15 cellular contexts compared by ENCODE assay signal in the genomic region with DNA sequence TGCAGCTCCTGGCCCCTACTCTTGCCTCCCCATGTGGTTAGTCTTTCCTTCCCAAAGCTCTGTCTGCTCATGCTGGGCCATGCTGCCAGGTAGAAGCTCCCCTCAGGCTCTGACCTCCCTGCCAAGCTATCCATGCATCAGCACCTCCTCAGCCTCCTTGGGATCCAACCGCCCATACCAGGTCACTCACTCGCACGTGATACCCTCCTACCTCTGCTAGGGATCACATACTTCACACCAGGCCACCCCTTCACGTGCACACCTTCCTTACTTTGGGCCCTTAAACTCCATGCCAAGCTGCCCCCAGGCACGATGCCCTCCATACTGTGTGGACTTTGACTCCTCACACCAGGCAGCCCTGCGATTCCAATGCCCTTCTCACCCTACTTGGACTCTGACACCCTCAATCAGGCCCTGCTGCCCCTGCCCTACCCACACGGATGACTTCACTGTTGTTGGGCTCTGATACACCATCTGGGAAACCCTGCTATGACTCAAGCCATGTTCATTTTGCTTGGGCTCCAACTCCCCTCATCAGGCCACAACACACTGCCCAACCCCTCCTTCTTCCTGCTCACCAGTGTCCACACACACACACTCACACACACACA. TPM values are rescaled to one million over a fixed set of nuclear protein-coding genes. Genes with fewer than 3 reads are reported as not detected.
DNase-seq lines count a peak whose midpoint lies in the region; ATAC-seq, FAIRE-seq and TF ChIP-seq lines count a peak whose summit lies in the region.
"Had no signal": no experiment of that assay in that cellular context is flagged by ENCODE, and none has a peak within 500 bp of the region (broad histone marks: within the 10 kb centered on the region; RNA-seq: fewer than 3 reads in every experiment).

No MANE protein-coding gene starts in this region.

- H3K27me3 Mint-ChIP-seq in WTC11 (ENCODE audit: low read depth) = no peaks in the 10 kb centered on the region

- H3K27ac ChIP-seq in foreskin keratinocyte (no peak overlapping the region), aorta (ENCODE audit: low read depth in 1 of 2, low read length in 2 of 2) (no peak overlapping the region)

- H3K27me3 ChIP-seq in foreskin keratinocyte = no peaks in the 10 kb centered on the region
- H3K27me3 ChIP-seq in aorta (ENCODE audit: control insufficient read depth in 1 of 2, insufficient read depth in 2 of 2, low read length in 1 of 2) = no peaks in the 10 kb centered on the region

- H3K4me3 Mint-ChIP-seq in WTC11 = no peak overlapping the region

- CTCF ChIA-PET in WTC11 (lab: Charles Lee) = no interaction called here

- intact Hi-C loops in aorta (cut with DNase I) = no loop called here

- H3K9me3 Mint-ChIP-seq in WTC11 = peaks cover 45% of the 10 kb centered on the region

- H3K4me3 ChIP-seq in skeletal muscle cell (ENCODE audit: low read depth, low read length) (no peak overlapping the region), aorta (ENCODE audit: low read length in 2 of 2) (no peak overlapping the region)
- H3K4me3 ChIP-seq: lung had no signal

- no peak overlapping the region for H3K27ac Mint-ChIP-seq in WTC11

- TF ChIP-seq CTCF in WTC11 (IDR thresholded peaks at IDR 0.05) = no peak
- TF ChIP-seq CTCF in foreskin keratinocyte (conservative IDR thresholded peaks at IDR 0.05) = no peak
- no peak for TF ChIP-seq CTCF in D721Med (IDR thresholded peaks at IDR 0.05; ENCODE audit: insufficient read depth, missing control alignments)

- H3K9me3 ChIP-seq in aorta (ENCODE audit: control insufficient read depth, low read length) = peaks cover 8% of the 10 kb centered on the region

- FAIRE-seq in D721Med (lab: Jason Lieb, UNC) = no peak

- H3K4me1 Mint-ChIP-seq in WTC11 = no peaks in the 10 kb centered on the region

- POLR2A ChIA-PET in WTC11 (lab: Charles Lee) = interaction anchor here (0.6 kb wide), 1 partner anchor 197 kb away, joined by 4 read pairs; no protein-coding TSS in a partner anchor

- ATAC-seq in WTC11 (peak; percentile 42), foreskin keratinocyte (peak; percentile 67), aorta (ENCODE audit: low FRiP score) (no peak)

- H3K36me3 ChIP-seq in aorta (ENCODE audit: control insufficient read depth in 1 of 2, insufficient read depth in 2 of 2, low read length in 1 of 2) = peaks cover 0 to 2% of the 10 kb centered on the region in 2 donors

- H3K36me3 Mint-ChIP-seq in WTC11 = peaks cover 65% of the 10 kb centered on the region

- DNase-seq in HCEC 1CT (peak; percentile 64), WTC11 (ENCODE audit: low spot score) (no peak), foreskin keratinocyte (peak; percentile 57 to 77), skeletal muscle cell (ENCODE audit: low read depth) (peak; percentile 4), D721Med (ENCODE audit: insufficient read length, low spot score) (no peak), NCI-H510A (lab: John Stamatoyannopoulos, UW) (no peak), aorta (no peak)
- no peak for DNase-seq in activated naive CD4-positive, alpha-beta T cell treated with anti-CD3 and anti-CD28 coated beads, Interleukin-2, amount 50 U/mL, for 16 hours
- DNase-seq: activated CD4-positive, alpha-beta T cell treated with anti-CD3 and anti-CD28 coated beads for 4 hours; activated T-cell treated with anti-CD3 and anti-CD28 coated beads, Interleukin-2, amount 50 U/mL, for 48 hours; amygdala; hippocampal formation; MM.1S; nucleus accumbens had no signal

- WGBS in aorta, 2 donors = 89% methylated on average over 7 of the region's 7 CpGs

- H3K4me1 ChIP-seq in foreskin keratinocyte (no peaks in the 10 kb centered on the region), aorta (ENCODE audit: control insufficient read depth in 1 of 2, insufficient read depth in 2 of 2, low read length in 2 of 2) (no peaks in the 10 kb centered on the region)

TF ChIP-seq in WTC11, 78 proteins besides CTCF, POLR2A, EP300 and RAD21:
- TF ChIP-seq FOXK1 (CRISPR knock-in tag; IDR thresholded peaks at IDR 0.05) (no peak), IRF1 (CRISPR knock-in tag; IDR thresholded peaks at IDR 0.05) (no peak), ZNF263 (CRISPR knock-in tag; IDR thresholded peaks at IDR 0.05; ENCODE audit: low read depth) (no peak), HMGA2 (CRISPR knock-in tag; IDR thresholded peaks at IDR 0.05) (no peak), CBFB (CRISPR knock-in tag; IDR thresholded peaks at IDR 0.05; ENCODE audit: low read depth) (no peak), GRHL2 (CRISPR knock-in tag; IDR thresholded peaks at IDR 0.05; ENCODE audit: insufficient replicate concordance, severe bottlenecking) (no peak), ZNF232 (CRISPR knock-in tag; IDR thresholded peaks at IDR 0.05) (no peak), ZNF532 (CRISPR knock-in tag; IDR thresholded peaks at IDR 0.05; ENCODE audit: borderline replicate concordance) (no peak)
- TF ChIP-seq, protein P1, sequence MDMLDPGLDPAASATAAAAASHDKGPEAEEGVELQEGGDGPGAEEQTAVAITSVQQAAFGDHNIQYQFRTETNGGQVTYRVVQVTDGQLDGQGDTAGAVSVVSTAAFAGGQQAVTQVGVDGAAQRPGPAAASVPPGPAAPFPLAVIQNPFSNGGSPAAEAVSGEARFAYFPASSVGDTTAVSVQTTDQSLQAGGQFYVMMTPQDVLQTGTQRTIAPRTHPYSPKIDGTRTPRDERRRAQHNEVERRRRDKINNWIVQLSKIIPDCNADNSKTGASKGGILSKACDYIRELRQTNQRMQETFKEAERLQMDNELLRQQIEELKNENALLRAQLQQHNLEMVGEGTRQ (CRISPR knock-in tag; IDR thresholded peaks at IDR 0.05) = no peak

RNA-seq across cellular contexts. Expression of gene ZNF483, which starts 34.1 kb away (rescaled TPM):
- 65.9 to 77.4 TPM (median 68.7 TPM) in 3 replicates for total RNA-seq in WTC11 (2021)
- total RNA-seq in foreskin keratinocyte = 1.8 and 2.3 TPM in 2 replicates
- 0.17 and 0.25 TPM in 2 replicates for polyA plus RNA-seq in foreskin keratinocyte
- 10 to 100 TPM; 14.6 to 21.8 TPM for total RNA-seq in aorta
- polyA plus RNA-seq in aorta = 1 to 10 TPM in 1 of 2 donors, not detected in 1; 1.2 TPM

RNA-seq across cellular contexts. Expression of gene PTGR1, which starts 40.3 kb away (rescaled TPM):
- total RNA-seq in WTC11 (2021) = 41.6 to 51.8 TPM (median 49.0 TPM) in 3 replicates
- total RNA-seq in foreskin keratinocyte = 62.9 and 63.7 TPM in 2 replicates
- polyA plus RNA-seq in foreskin keratinocyte = 65.5 and 66.3 TPM in 2 replicates
- 10 to 100 TPM; 18.2 to 43.1 TPM for total RNA-seq in aorta
- 100 to 1,000 TPM in 1 of 2 donors, 10 to 100 TPM in 1; 35.9 to 138 TPM for polyA plus RNA-seq in aorta

Comparison
In these comparisons a context has a peak if more than half of its experiments do, and no peak if none do; other contexts are left out.
1. DNase-seq: peak in HCEC 1CT (single experiment), foreskin keratinocyte (2 of 2) and skeletal muscle cell (single experiment); none in WTC11 (single experiment), D721Med (single experiment), NCI-H510A (single experiment), aorta (0 of 2) and activated naive CD4-positive, alpha-beta T cell treated with anti-CD3 and anti-CD28 coated beads, Interleukin-2, amount 50 U/mL, for 16 hours (single experiment).